Comparison of ENCODE assay signal across 9 cellular contexts in the genomic region with DNA sequence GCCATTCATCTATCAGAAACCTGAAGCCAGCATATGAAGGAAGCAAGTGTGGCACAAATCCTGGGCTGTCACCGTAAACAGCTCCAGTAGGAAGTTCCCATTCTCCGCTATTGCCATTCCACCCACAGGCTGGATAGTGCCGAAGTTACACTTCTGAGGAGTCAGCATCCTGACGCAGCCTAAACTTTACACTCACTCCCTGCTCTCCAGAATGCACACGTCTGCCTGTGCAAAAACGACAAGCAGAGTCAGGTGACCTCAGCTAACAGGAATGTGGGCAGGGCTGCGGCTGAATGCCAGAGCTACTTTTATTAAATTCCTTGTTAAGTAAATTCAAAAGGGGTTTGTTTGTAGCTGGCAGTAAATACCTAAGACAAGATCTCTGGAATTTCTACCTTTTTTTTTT. TPM values are rescaled to one million over a fixed set of nuclear protein-coding genes. Genes with fewer than 3 reads are reported as not detected.
A peak's percentile ranks its signal among the peaks of the same experiment; 100 is the strongest.
DNase-seq lines count a peak whose midpoint lies in the region; ATAC-seq, FAIRE-seq and TF ChIP-seq lines count a peak whose summit lies in the region.
"Had no signal": no experiment of that assay in that cellular context is flagged by ENCODE, and none has a peak within 500 bp of the region (broad histone marks: within the 10 kb centered on the region; RNA-seq: fewer than 3 reads in every experiment).

No MANE protein-coding gene starts in this region.

- DNase-seq in AG20443 (ENCODE audit: low spot score): peak; percentile 95
- DNase-seq in MG63: peak; percentile 80
- peak; percentile 89 for DNase-seq in endothelial cell of umbilical vein (ENCODE audit: low read depth, low spot score)
- no peak for DNase-seq in HUDEP-2 (lab: John Stamatoyannopoulos, UW; ENCODE audit: unreplicated experiment in 76 of 76)
- DNase-seq in NCI-H345 treated with DMSO at 0.1 percent for 48 hours (lab: John Stamatoyannopoulos, UW; ENCODE audit: unreplicated experiment): no peak
- no peak for DNase-seq in globus pallidus (ENCODE audit: low spot score)

- POLR2A ChIA-PET in endothelial cell of umbilical vein (lab: Charles Lee): no interaction called here

- no peak for ATAC-seq in HG03025 (IDR thresholded peaks at IDR 0.05; ENCODE audit: low FRiP score, unreplicated experiment)
- ATAC-seq: GM12878 had no signal

- peak overlapping the region; percentile 26 for H3K4me2 ChIP-seq in endothelial cell of umbilical vein (ENCODE audit: insufficient read depth, low read length)

- H3K4me3 ChIP-seq in MG63 (no peak overlapping the region), endothelial cell of umbilical vein (replicated peaks in 1 of 3; ENCODE audit: insufficient read depth in 1 of 3, low read depth in 1 of 3, low read length in 3 of 3) (no peak overlapping the region), mucosa of stomach (ENCODE audit: low read length) (no peak overlapping the region)
- H3K4me3 ChIP-seq: GM12878 had no signal

- TF ChIP-seq CTCF in endothelial cell of umbilical vein (IDR thresholded peaks at IDR 0.05; ENCODE audit: extremely low read depth in 1 of 2, insufficient read depth in 1 of 2, low read depth in 1 of 2, low read length in 2 of 2): no peak

- H3K27me3 ChIP-seq in MG63 (no peaks in the 10 kb centered on the region), endothelial cell of umbilical vein (ENCODE audit: control insufficient read depth in 2 of 2, insufficient read depth in 2 of 2, low read length in 2 of 2) (no peaks in the 10 kb centered on the region), mucosa of stomach (ENCODE audit: control insufficient read depth, insufficient read depth, low read length) (no peaks in the 10 kb centered on the region)

- peak overlapping the region; percentile 78 for H3K27ac ChIP-seq in endothelial cell of umbilical vein (ENCODE audit: insufficient read depth, low read depth, low read length)

- H3K9me1 ChIP-seq in endothelial cell of umbilical vein (replicated peaks; ENCODE audit: control insufficient read depth, extremely low read depth, insufficient read depth, low read length): no peaks in the 10 kb centered on the region

- peak overlapping the region; percentile 25 for H3K9ac ChIP-seq in endothelial cell of umbilical vein (replicated peaks; ENCODE audit: extremely low read depth, insufficient read depth, low read length)
- peak overlapping the region; percentile 5 for H3K9ac ChIP-seq in mucosa of stomach (ENCODE audit: low read length)

- no peak for TF ChIP-seq POLR2A in endothelial cell of umbilical vein (IDR thresholded peaks at IDR 0.05; ENCODE audit: low read depth, low read length)

- no peaks in the 10 kb centered on the region for H3K79me2 ChIP-seq in endothelial cell of umbilical vein (ENCODE audit: control insufficient read depth, insufficient read depth, low read length)

- no peaks in the 10 kb centered on the region for H3K9me3 ChIP-seq in MG63
- H3K9me3 ChIP-seq in endothelial cell of umbilical vein (replicated peaks; ENCODE audit: control insufficient read depth, insufficient read depth, low read length): no peaks in the 10 kb centered on the region
- no peaks in the 10 kb centered on the region for H3K9me3 ChIP-seq in mucosa of stomach (ENCODE audit: control insufficient read depth, low read length)

- CTCF ChIA-PET in endothelial cell of umbilical vein (lab: Charles Lee): interaction anchor here (0.8 to 2.4 kb wide), 5 partner anchors 20 to 271 kb away, joined by 3 to 9 read pairs (median 3); no protein-coding TSS in a partner anchor

- no peaks in the 10 kb centered on the region for H4K20me1 ChIP-seq in endothelial cell of umbilical vein (replicated peaks; ENCODE audit: control insufficient read depth, extremely low read depth, insufficient read depth, low read length)

- H2AFZ ChIP-seq in endothelial cell of umbilical vein (ENCODE audit: low read depth, low read length): no peak overlapping the region

- dilution Hi-C loops in endothelial cell of umbilical vein (cut with MboI; ENCODE audit: extremely low pct_ligation_motif_present, low sequenced_read_pairs): no loop called here

- peak; percentile 97 for FAIRE-seq in endothelial cell of umbilical vein (lab: Jason Lieb, UNC)
- FAIRE-seq: GM12878 had no signal

- H3K4me1 ChIP-seq in endothelial cell of umbilical vein (ENCODE audit: control insufficient read depth, extremely low read depth, insufficient read depth, low read length) (peaks cover 9% of the 10 kb centered on the region), mucosa of stomach (ENCODE audit: control insufficient read depth, insufficient read depth, low read length) (peaks cover 28% of the 10 kb centered on the region)

- H3K36me3 ChIP-seq in MG63 (peaks cover 48% of the 10 kb centered on the region), endothelial cell of umbilical vein (ENCODE audit: control insufficient read depth in 2 of 2, extremely low read depth in 1 of 2, insufficient read depth in 2 of 2, low read length in 2 of 2) (peaks cover 8 to 23% of the 10 kb centered on the region in 2 experiments), mucosa of stomach (ENCODE audit: control insufficient read depth, insufficient read depth, low read length) (no peaks in the 10 kb centered on the region)

- intact Hi-C loops in endothelial cell of umbilical vein (cut with micrococcal nuclease): loop anchor here (2.0 kb wide), 2 partner anchors 77 to 95 kb away; no protein-coding TSS in a partner anchor

- no TSS peak for BruUV-seq in endothelial cell of umbilical vein (replicated peaks; lab: Mats Ljungman, UMichigan)

TF ChIP-seq in endothelial cell of umbilical vein, 7 proteins besides CTCF, POLR2A, EP300 and RAD21:
- TF ChIP-seq JUN (IDR thresholded peaks at IDR 0.05; ENCODE audit: borderline replicate concordance, insufficient read depth, insufficient read length, low read depth) (peak; percentile 79), FOS (IDR thresholded peaks at IDR 0.05; ENCODE audit: borderline replicate concordance, insufficient read depth, low read length) (peak; percentile 72), EZH2 (IDR thresholded peaks at IDR 0.05; ENCODE audit: borderline replicate concordance, low read depth, low read length, severe bottlenecking) (no peak), POLR2AphosphoS5 (IDR thresholded peaks at IDR 0.05; ENCODE audit: insufficient read depth, low read depth, low read length) (peak; percentile 11)

RNA-seq across cellular contexts. Expression of gene NFRKB, which starts 33.7 kb away (rescaled TPM):
- total RNA-seq in MG63 (2014; rRNA removed; shearing (Covaris generic); ENCODE audit: low replicate concordance): 10.8 and 17.7 TPM in 2 replicates
- total RNA-seq in endothelial cell of umbilical vein: 30.1 and 30.6 TPM in 2 replicates
- 20.0 and 21.7 TPM in 2 replicates for polyA plus RNA-seq in endothelial cell of umbilical vein
- 17.6 and 17.9 TPM in 2 replicates for polyA plus RNA-seq in endothelial cell of umbilical vein (2011; cell fraction: cytosol; rRNA removed)
- polyA plus RNA-seq in endothelial cell of umbilical vein (2011; cell fraction: nucleus; rRNA removed): 66.5 and 71.4 TPM in 2 replicates
- polyA plus RNA-seq in endothelial cell of umbilical vein (2012): 21.4 and 23.0 TPM in 2 replicates
- polyA minus RNA-seq in endothelial cell of umbilical vein: 25.7 and 26.6 TPM in 2 replicates
- 11.0 TPM for polyA minus RNA-seq in endothelial cell of umbilical vein (2011; cell fraction: cytosol; rRNA and poly(A)+ RNA removed)
- polyA minus RNA-seq in endothelial cell of umbilical vein (2011; cell fraction: nucleus; rRNA and poly(A)+ RNA removed): 22.6 and 29.7 TPM in 2 replicates

RNA-seq across cellular contexts. Expression of gene TMEM45B, which starts 46.1 kb away (rescaled TPM):
- not detected in 2 replicates for total RNA-seq in MG63 (2014; rRNA removed; shearing (Covaris generic); ENCODE audit: low replicate concordance)
- total RNA-seq in endothelial cell of umbilical vein: not detected in 2 replicates
- 0.08 and 0.18 TPM in 2 replicates for polyA plus RNA-seq in endothelial cell of umbilical vein
- 0.10 TPM in 1 of 2 replicates, not detected in the other for polyA plus RNA-seq in endothelial cell of umbilical vein (2011; cell fraction: cytosol; rRNA removed)
- polyA plus RNA-seq in endothelial cell of umbilical vein (2011; cell fraction: nucleus; rRNA removed): not detected in 2 replicates
- polyA plus RNA-seq in endothelial cell of umbilical vein (2012): 0.16 and 0.64 TPM in 2 replicates
- polyA minus RNA-seq in endothelial cell of umbilical vein: 0.39 TPM in 1 of 2 replicates, not detected in the other
- 5.9 TPM for polyA minus RNA-seq in endothelial cell of umbilical vein (2011; cell fraction: cytosol; rRNA and poly(A)+ RNA removed)
- not detected in 2 replicates for polyA minus RNA-seq in endothelial cell of umbilical vein (2011; cell fraction: nucleus; rRNA and poly(A)+ RNA removed)

Comparison
In these comparisons a context has a peak if more than half of its experiments do, and no peak if none do; other contexts are left out.
1. DNase-seq: peak in AG20443 (single experiment), MG63 (single experiment) and endothelial cell of umbilical vein (single experiment); none in HUDEP-2 (0 of 76), NCI-H345 treated with DMSO at 0.1 percent for 48 hours (single experiment) and globus pallidus (single experiment).